ENCODE assay signal across 9 cellular contexts in genomic region chr1:31700468-31701136, GRCh38. TPM values are rescaled to one million over a fixed set of nuclear protein-coding genes. Genes with fewer than 3 reads are reported as not detected.
DNase-seq lines count a peak whose midpoint lies in the region; ATAC-seq and TF ChIP-seq lines count a peak whose summit lies in the region.
"Had no signal": no experiment of that assay in that cellular context is flagged by ENCODE, and none has a peak within 500 bp of the region (broad histone marks: within the 10 kb centered on the region; RNA-seq: fewer than 3 reads in every experiment).

No MANE protein-coding gene starts in this region.

- H3T11ph ChIP-seq in H9 (ENCODE audit: low read length) = no peak overlapping the region

- no peak overlapping the region for H3K56ac ChIP-seq in H9 (ENCODE audit: insufficient read length, low read depth, low read length)

- H3K36me3 Mint-ChIP-seq in H9 (ENCODE audit: insufficient read depth in 1 of 3, low read depth in 3 of 3) = no peaks in the 10 kb centered on the region
- H3K36me3 Mint-ChIP-seq: activated naive CD4-positive, alpha-beta T cell treated with anti-CD3 and anti-CD28 coated beads, Interleukin-2, amount 50 U/mL, for 72 hours had no signal

- H3K4me3 ChIP-seq in Peyer's patch = no peak overlapping the region
- peak overlapping the region in 2 of 4 experiments; percentile 41 to 88 for H3K4me3 ChIP-seq in fibroblast of lung (replicated peaks in 1 of 4; ENCODE audit: control extremely low read depth in 1 of 4, insufficient read depth in 1 of 4, low read depth in 3 of 4, low read length in 4 of 4)
- no peak overlapping the region for H3K4me3 ChIP-seq in smooth muscle cell

- H3K4me1 Mint-ChIP-seq in H9 = peaks cover 25 to 29% of the 10 kb centered on the region in 2 experiments

- no peak for TF ChIP-seq POLR2A in Peyer's patch (IDR thresholded peaks at IDR 0.05)

- no peak overlapping the region for H3K9ac ChIP-seq in H9 (ENCODE audit: extremely low read depth, insufficient read length, low read length)
- H3K9ac ChIP-seq in fibroblast of lung (ENCODE audit: insufficient read depth, low read length) = no peak overlapping the region
- H3K9ac ChIP-seq in smooth muscle cell (ENCODE audit: low read depth) = peak overlapping the region; percentile 5

- no peak overlapping the region for H2BK15ac ChIP-seq in H9 (ENCODE audit: low read depth, low read length)

- no peak for DNase-seq in H9
- DNase-seq in Peyer's patch = no peak
- no peak for DNase-seq in fibroblast of lung (ENCODE audit: low read depth in 2 of 2)
- DNase-seq in smooth muscle cell (lab: John Stamatoyannopoulos, UW; ENCODE audit: unreplicated experiment) = no peak
- no peak for DNase-seq in DMS153 (lab: John Stamatoyannopoulos, UW)
- DNase-seq: activated CD4-positive, alpha-beta T cell treated with anti-CD3 and anti-CD28 coated beads for 1 hour had no signal

- no peak overlapping the region for H2AFZ ChIP-seq in H9 (ENCODE audit: low read length)
- H2AFZ ChIP-seq in fibroblast of lung (ENCODE audit: low read length) = no peak overlapping the region
- H2AFZ ChIP-seq in smooth muscle cell (ENCODE audit: low read depth) = no peak overlapping the region

- H3K23me2 ChIP-seq in H9 (ENCODE audit: insufficient read length, low read depth, low read length, poor library complexity, severe bottlenecking) = peaks cover 3% of the 10 kb centered on the region

- no peak for ATAC-seq in GM21825 (IDR thresholded peaks at IDR 0.05; ENCODE audit: unreplicated experiment)
- no peak for ATAC-seq in activated CD4-positive, CD25-positive, alpha-beta regulatory T cell treated with anti-CD3 and anti-CD28 coated beads, Interleukin-2, amount 50 U/mL, for 24 hours
- ATAC-seq: activated naive CD4-positive, alpha-beta T cell treated with anti-CD3 and anti-CD28 coated beads, Interleukin-2, amount 50 U/mL, for 72 hours had no signal

- no peak overlapping the region for H2BK5ac ChIP-seq in H9 (ENCODE audit: insufficient read length, low read length)

- H3K23ac ChIP-seq in H9 (ENCODE audit: insufficient read length, low read depth, low read length) = no peak overlapping the region

- H4K8ac ChIP-seq in H9 (replicated peaks; ENCODE audit: insufficient read length, low read depth, low read length) = no peak overlapping the region

- H3K4ac ChIP-seq in H9 (ENCODE audit: low read depth, low read length) = no peak overlapping the region

- H3K14ac ChIP-seq in H9 (ENCODE audit: insufficient read depth, low read length) = no peak overlapping the region

- no peak overlapping the region for H2BK20ac ChIP-seq in H9 (ENCODE audit: low read depth, low read length, poor library complexity, severe bottlenecking)

- H3K27me3 Mint-ChIP-seq in H9 (ENCODE audit: low read depth) = peaks cover 13% of the 10 kb centered on the region

- H3K27ac ChIP-seq in H9 (ENCODE audit: insufficient read length, low read depth, low read length) = no peak overlapping the region
- H3K27ac ChIP-seq in Peyer's patch = peak overlapping the region; percentile 35 to 85 (median 74)
- H3K27ac ChIP-seq in fibroblast of lung (ENCODE audit: insufficient read depth, low read length) = peak overlapping the region; percentile 87
- H3K27ac ChIP-seq in smooth muscle cell (ENCODE audit: low read depth) = peak overlapping the region; percentile 93

- no peak overlapping the region for H3K18ac ChIP-seq in H9 (ENCODE audit: insufficient read length, low read depth, low read length)

- peaks cover 9% of the 10 kb centered on the region; the same call in 1 of the 2 replicates for H3K4me1 ChIP-seq in H9 (ENCODE audit: insufficient read depth, low read length)
- H3K4me1 ChIP-seq in Peyer's patch = peaks cover 0 to 32% (median 13%) of the 10 kb centered on the region in 4 donors
- peaks cover 38% of the 10 kb centered on the region for H3K4me1 ChIP-seq in fibroblast of lung (ENCODE audit: control insufficient read depth, extremely low read depth, insufficient read depth, low read length)
- H3K4me1 ChIP-seq in smooth muscle cell (ENCODE audit: low read depth) = peaks cover 19% of the 10 kb centered on the region

- H4K20me1 ChIP-seq in H9 (ENCODE audit: control insufficient read depth, insufficient read depth, insufficient read length) (no peaks in the 10 kb centered on the region), fibroblast of lung (ENCODE audit: control insufficient read depth, extremely low read depth, insufficient read depth, low read length) (no peaks in the 10 kb centered on the region), smooth muscle cell (ENCODE audit: low read depth) (no peaks in the 10 kb centered on the region)

- no peaks in the 10 kb centered on the region for H3K79me1 ChIP-seq in H9 (ENCODE audit: insufficient read depth, low read depth, low read length, poor library complexity, severe bottlenecking)

- H2BK12ac ChIP-seq in H9 (ENCODE audit: insufficient read length, low read depth, low read length) = no peak overlapping the region

- no peaks in the 10 kb centered on the region for H3K79me2 ChIP-seq in H9 (ENCODE audit: insufficient read depth, low read length)
- H3K79me2 ChIP-seq in fibroblast of lung (ENCODE audit: control insufficient read depth, insufficient read depth, low read length) = peaks cover 26% of the 10 kb centered on the region
- H3K79me2 ChIP-seq in smooth muscle cell (ENCODE audit: low read depth) = peaks cover 42% of the 10 kb centered on the region

- H3K4me2 ChIP-seq in H9 (ENCODE audit: insufficient read depth, insufficient read length, low read length) (no peak overlapping the region), fibroblast of lung (ENCODE audit: extremely low read depth, insufficient read depth, low read length) (peak overlapping the region; percentile 86), smooth muscle cell (peak overlapping the region; percentile 89)

- WGBS in H9 (ENCODE audit: extremely low coverage, insufficient read length, low lambda C conversion rate) = no CpG with 5 or more reads among the region's 7 CpGs
- WGBS in smooth muscle cell (ENCODE audit: low lambda C conversion rate) = 72% methylated on average over 7 of the region's 7 CpGs

- TF ChIP-seq CTCF in H9 (conservative IDR thresholded peaks at IDR 0.05) = no peak
- TF ChIP-seq CTCF in Peyer's patch (IDR thresholded peaks at IDR 0.05) = no peak
- no peak for TF ChIP-seq CTCF in fibroblast of lung (conservative IDR thresholded peaks at IDR 0.05 in 1 of 2, IDR thresholded peaks at IDR 0.05 in 1 of 2; ENCODE audit: low read depth in 1 of 2, low read length in 2 of 2)
- no peak for TF ChIP-seq CTCF in smooth muscle cell (IDR thresholded peaks at IDR 0.05; ENCODE audit: borderline replicate concordance, insufficient read depth, poor library complexity, severe bottlenecking)

- no peaks in the 10 kb centered on the region for H3K36me3 ChIP-seq in Peyer's patch
- peaks cover 28% of the 10 kb centered on the region for H3K36me3 ChIP-seq in fibroblast of lung (ENCODE audit: control insufficient read depth, insufficient read depth, low read length)
- no peaks in the 10 kb centered on the region for H3K36me3 ChIP-seq in smooth muscle cell (ENCODE audit: low read depth)

- H3F3A ChIP-seq in smooth muscle cell (ENCODE audit: low read depth) = peaks cover 32% of the 10 kb centered on the region

- H4K91ac ChIP-seq in H9 (ENCODE audit: insufficient read length, low read depth, low read length) = no peak overlapping the region

- no peak overlapping the region for H2BK120ac ChIP-seq in H9 (ENCODE audit: low read depth, low read length, poor library complexity, severe bottlenecking)

- H2AK5ac ChIP-seq in H9 (ENCODE audit: insufficient read length, low read length) = no peak overlapping the region

- H3K27ac Mint-ChIP-seq in H9 = peak overlapping the region in 2 of 3 experiments; percentile 37 to 91; a peak in 2 of 7 replicates
- H3K27ac Mint-ChIP-seq: activated naive CD4-positive, alpha-beta T cell treated with anti-CD3 and anti-CD28 coated beads, Interleukin-2, amount 50 U/mL, for 72 hours had no signal

- H3K9me3 ChIP-seq in H9 (ENCODE audit: control insufficient read depth, low read depth, low read length) = no peaks in the 10 kb centered on the region
- no peaks in the 10 kb centered on the region for H3K9me3 ChIP-seq in Peyer's patch
- no peaks in the 10 kb centered on the region for H3K9me3 ChIP-seq in fibroblast of lung (ENCODE audit: control insufficient read depth, insufficient read depth, low read depth, low read length)
- no peaks in the 10 kb centered on the region for H3K9me3 ChIP-seq in smooth muscle cell (replicated peaks; ENCODE audit: low read depth)

- H3K4me3 Mint-ChIP-seq in H9 = no peak overlapping the region

- no peaks in the 10 kb centered on the region; the same call in 1 of the 2 replicates for H3K27me3 ChIP-seq in H9 (ENCODE audit: insufficient read depth, low read length)
- no peaks in the 10 kb centered on the region for H3K27me3 ChIP-seq in Peyer's patch
- no peaks in the 10 kb centered on the region for H3K27me3 ChIP-seq in fibroblast of lung (ENCODE audit: control insufficient read depth, insufficient read depth, low read length)
- no peaks in the 10 kb centered on the region for H3K27me3 ChIP-seq in smooth muscle cell (ENCODE audit: low read depth)

- H3K9me3 Mint-ChIP-seq in H9 = no peaks in the 10 kb centered on the region
- H3K9me3 Mint-ChIP-seq: activated naive CD4-positive, alpha-beta T cell treated with anti-CD3 and anti-CD28 coated beads, Interleukin-2, amount 50 U/mL, for 72 hours had no signal

- H4K5ac ChIP-seq in H9 (ENCODE audit: insufficient read length, low read depth, low read length) = no peak overlapping the region

RNA-seq across cellular contexts. Expression of gene COL16A1, which starts 3.2 kb away (rescaled TPM):
- total RNA-seq in H9 (2021) (6.2 and 6.5 TPM in 2 replicates), Peyer's patch (100 to 1,000 TPM in 1 of 4 donors, 10 to 100 TPM in 3; 18.2 to 201 (median 58.3) TPM), fibroblast of lung (80.3 and 150 TPM in 2 replicates), smooth muscle cell (67.3 and 105 TPM in 2 replicates)
- polyA plus RNA-seq in fibroblast of lung (20.9 and 21.0 TPM in 2 replicates), smooth muscle cell (126 and 152 TPM in 2 replicates)
- polyA plus RNA-seq in fibroblast of lung (2012) = 57.9 and 61.9 TPM in 2 replicates
- polyA minus RNA-seq in fibroblast of lung (ENCODE audit: low replicate concordance) = 42.9 and 69.1 TPM in 2 replicates

RNA-seq across cellular contexts. Expression of gene PEF1, which starts 55.9 kb away (rescaled TPM):
- total RNA-seq in H9 (2021) (40.3 and 43.3 TPM in 2 replicates), Peyer's patch (100 to 1,000 TPM in 1 of 4 donors, 10 to 100 TPM in 3; 49.5 to 116 (median 59.8) TPM), fibroblast of lung (72.2 and 78.1 TPM in 2 replicates), smooth muscle cell (61.4 and 89.3 TPM in 2 replicates)
- polyA plus RNA-seq in fibroblast of lung (72.9 and 85.3 TPM in 2 replicates), smooth muscle cell (77.1 and 85.8 TPM in 2 replicates)
- 62.2 and 73.8 TPM in 2 replicates for polyA plus RNA-seq in fibroblast of lung (2012)
- polyA minus RNA-seq in fibroblast of lung (ENCODE audit: low replicate concordance) = 164 and 206 TPM in 2 replicates
